1 cellular context compared by ENCODE assay signal in genomic region chr6:43277643-43278523, GRCh38.
A peak's percentile ranks its signal among the peaks of the same experiment; 100 is the strongest.
TF ChIP-seq lines count a peak whose summit lies in the region.

No MANE protein-coding gene starts in this region.

TF ChIP-seq in HepG2, 621 proteins besides CTCF, POLR2A, EP300 and RAD21 (continued from another document and continues in another):
- TF ChIP-seq, protein P1, sequence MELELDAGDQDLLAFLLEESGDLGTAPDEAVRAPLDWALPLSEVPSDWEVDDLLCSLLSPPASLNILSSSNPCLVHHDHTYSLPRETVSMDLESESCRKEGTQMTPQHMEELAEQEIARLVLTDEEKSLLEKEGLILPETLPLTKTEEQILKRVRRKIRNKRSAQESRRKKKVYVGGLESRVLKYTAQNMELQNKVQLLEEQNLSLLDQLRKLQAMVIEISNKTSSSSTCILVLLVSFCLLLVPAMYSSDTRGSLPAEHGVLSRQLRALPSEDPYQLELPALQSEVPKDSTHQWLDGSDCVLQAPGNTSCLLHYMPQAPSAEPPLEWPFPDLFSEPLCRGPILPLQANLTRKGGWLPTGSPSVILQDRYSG (CRISPR knock-in tag; IDR thresholded peaks at IDR 0.05), result no peak
- TF ChIP-seq PHF8 (CRISPR knock-in tag; IDR thresholded peaks at IDR 0.05), result no peak; the same call in 1 of the 2 replicates
- TF ChIP-seq GPBP1L1 (CRISPR knock-in tag; IDR thresholded peaks at IDR 0.05), result no peak
- TF ChIP-seq ZNF275 (CRISPR knock-in tag; IDR thresholded peaks at IDR 0.05; ENCODE audit: borderline replicate concordance), result no peak; the same call in 1 of the 2 replicates
- TF ChIP-seq TCF7L2 (IDR thresholded peaks at IDR 0.05; ENCODE audit: low read depth, low read length), result no peak
- TF ChIP-seq ZNF24 (IDR thresholded peaks at IDR 0.05), result no peak
- peak; percentile 54 for TF ChIP-seq BRD4 (CRISPR knock-in tag; IDR thresholded peaks at IDR 0.05)
- TF ChIP-seq ZNF570 (CRISPR knock-in tag; IDR thresholded peaks at IDR 0.05; ENCODE audit: borderline replicate concordance), result no peak
- TF ChIP-seq ZBTB21 (CRISPR knock-in tag; IDR thresholded peaks at IDR 0.05), result 0 out of 2 replicates have a peak, but pooled peaks have one; percentile 23
- TF ChIP-seq IRF9 (CRISPR knock-in tag; IDR thresholded peaks at IDR 0.05; ENCODE audit: borderline replicate concordance), result peak; percentile 83
- TF ChIP-seq, protein P2, sequence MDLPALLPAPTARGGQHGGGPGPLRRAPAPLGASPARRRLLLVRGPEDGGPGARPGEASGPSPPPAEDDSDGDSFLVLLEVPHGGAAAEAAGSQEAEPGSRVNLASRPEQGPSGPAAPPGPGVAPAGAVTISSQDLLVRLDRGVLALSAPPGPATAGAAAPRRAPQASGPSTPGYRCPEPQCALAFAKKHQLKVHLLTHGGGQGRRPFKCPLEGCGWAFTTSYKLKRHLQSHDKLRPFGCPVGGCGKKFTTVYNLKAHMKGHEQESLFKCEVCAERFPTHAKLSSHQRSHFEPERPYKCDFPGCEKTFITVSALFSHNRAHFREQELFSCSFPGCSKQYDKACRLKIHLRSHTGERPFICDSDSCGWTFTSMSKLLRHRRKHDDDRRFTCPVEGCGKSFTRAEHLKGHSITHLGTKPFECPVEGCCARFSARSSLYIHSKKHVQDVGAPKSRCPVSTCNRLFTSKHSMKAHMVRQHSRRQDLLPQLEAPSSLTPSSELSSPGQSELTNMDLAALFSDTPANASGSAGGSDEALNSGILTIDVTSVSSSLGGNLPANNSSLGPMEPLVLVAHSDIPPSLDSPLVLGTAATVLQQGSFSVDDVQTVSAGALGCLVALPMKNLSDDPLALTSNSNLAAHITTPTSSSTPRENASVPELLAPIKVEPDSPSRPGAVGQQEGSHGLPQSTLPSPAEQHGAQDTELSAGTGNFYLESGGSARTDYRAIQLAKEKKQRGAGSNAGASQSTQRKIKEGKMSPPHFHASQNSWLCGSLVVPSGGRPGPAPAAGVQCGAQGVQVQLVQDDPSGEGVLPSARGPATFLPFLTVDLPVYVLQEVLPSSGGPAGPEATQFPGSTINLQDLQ (CRISPR knock-in tag; IDR thresholded peaks at IDR 0.05), result no peak; the same call in 1 of the 2 replicates
- peak; percentile 69; the same call in 1 of the 2 replicates for TF ChIP-seq CCDC6 (CRISPR knock-in tag; IDR thresholded peaks at IDR 0.05)
- no peak for TF ChIP-seq SUZ12 (IDR thresholded peaks at IDR 0.05; ENCODE audit: low read depth, low read length)
- TF ChIP-seq ZNF709 (CRISPR knock-in tag; IDR thresholded peaks at IDR 0.05), result no peak
- no peak for TF ChIP-seq FOXJ3 (CRISPR knock-in tag; IDR thresholded peaks at IDR 0.05; ENCODE audit: borderline replicate concordance)
- peak; percentile 31; the same call in 1 of the 2 replicates for TF ChIP-seq HOXD1 (CRISPR knock-in tag; IDR thresholded peaks at IDR 0.05)
- 0 out of 2 replicates have a peak, but pooled peaks have one; percentile 21 for TF ChIP-seq FIP1L1 (IDR thresholded peaks at IDR 0.05; ENCODE audit: borderline replicate concordance, insufficient read depth, low read depth, low read length)
- no peak for TF ChIP-seq CREB1 (IDR thresholded peaks at IDR 0.05)
- TF ChIP-seq CREB1 (CRISPR knock-in tag; IDR thresholded peaks at IDR 0.05), result no peak
- no peak for TF ChIP-seq ZNF20 (CRISPR knock-in tag; IDR thresholded peaks at IDR 0.05)
- TF ChIP-seq RBM39 (IDR thresholded peaks at IDR 0.05; ENCODE audit: low read depth, low read length, poor library complexity, severe bottlenecking), result no peak
- TF ChIP-seq NBN (conservative IDR thresholded peaks at IDR 0.05), result no peak
- peak; percentile 36; the same call in 1 of the 2 replicates for TF ChIP-seq ZGPAT (CRISPR knock-in tag; IDR thresholded peaks at IDR 0.05)
- no peak for TF ChIP-seq NFIC (IDR thresholded peaks at IDR 0.05; ENCODE audit: low read length)
- TF ChIP-seq ZMYM3 (CRISPR knock-in tag; IDR thresholded peaks at IDR 0.05), result no peak; the same call in none of the 2 replicates
- TF ChIP-seq, protein P3, sequence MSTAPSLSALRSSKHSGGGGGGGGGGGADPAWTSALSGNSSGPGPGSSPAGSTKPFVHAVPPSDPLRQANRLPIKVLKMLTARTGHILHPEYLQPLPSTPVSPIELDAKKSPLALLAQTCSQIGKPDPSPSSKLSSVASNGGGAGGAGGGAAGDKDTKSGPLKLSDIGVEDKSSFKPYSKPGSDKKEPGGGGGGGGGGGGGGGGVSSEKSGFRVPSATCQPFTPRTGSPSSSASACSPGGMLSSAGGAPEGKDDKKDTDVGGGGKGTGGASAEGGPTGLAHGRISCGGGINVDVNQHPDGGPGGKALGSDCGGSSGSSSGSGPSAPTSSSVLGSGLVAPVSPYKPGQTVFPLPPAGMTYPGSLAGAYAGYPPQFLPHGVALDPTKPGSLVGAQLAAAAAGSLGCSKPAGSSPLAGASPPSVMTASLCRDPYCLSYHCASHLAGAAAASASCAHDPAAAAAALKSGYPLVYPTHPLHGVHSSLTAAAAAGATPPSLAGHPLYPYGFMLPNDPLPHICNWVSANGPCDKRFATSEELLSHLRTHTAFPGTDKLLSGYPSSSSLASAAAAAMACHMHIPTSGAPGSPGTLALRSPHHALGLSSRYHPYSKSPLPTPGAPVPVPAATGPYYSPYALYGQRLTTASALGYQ (CRISPR knock-in tag; IDR thresholded peaks at IDR 0.05), result no peak
- TF ChIP-seq DNMT3B (CRISPR knock-in tag; conservative IDR thresholded peaks at IDR 0.05), result 0 out of 2 replicates have a peak, but pooled peaks have one; percentile 30
- peak; percentile 97 for TF ChIP-seq MTA1 (CRISPR knock-in tag; IDR thresholded peaks at IDR 0.05; ENCODE audit: borderline replicate concordance)
- TF ChIP-seq ZNF713 (CRISPR knock-in tag; IDR thresholded peaks at IDR 0.05), result 0 out of 2 replicates have a peak, but pooled peaks have one; percentile 46
- no peak for TF ChIP-seq FOXM1 (CRISPR knock-in tag; IDR thresholded peaks at IDR 0.05)
- TF ChIP-seq ZNF75D (CRISPR knock-in tag; IDR thresholded peaks at IDR 0.05; ENCODE audit: borderline replicate concordance), result no peak
- no peak; the same call in 1 of the 2 replicates for TF ChIP-seq ZNF644 (CRISPR knock-in tag; IDR thresholded peaks at IDR 0.05; ENCODE audit: low read depth)
- TF ChIP-seq, protein P4, sequence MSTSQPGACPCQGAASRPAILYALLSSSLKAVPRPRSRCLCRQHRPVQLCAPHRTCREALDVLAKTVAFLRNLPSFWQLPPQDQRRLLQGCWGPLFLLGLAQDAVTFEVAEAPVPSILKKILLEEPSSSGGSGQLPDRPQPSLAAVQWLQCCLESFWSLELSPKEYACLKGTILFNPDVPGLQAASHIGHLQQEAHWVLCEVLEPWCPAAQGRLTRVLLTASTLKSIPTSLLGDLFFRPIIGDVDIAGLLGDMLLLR (CRISPR knock-in tag; IDR thresholded peaks at IDR 0.05), result 0 out of 2 replicates have a peak, but pooled peaks have one; percentile 21
- TF ChIP-seq ZKSCAN8 (CRISPR knock-in tag; IDR thresholded peaks at IDR 0.05; ENCODE audit: borderline replicate concordance), result no peak
- TF ChIP-seq ZNF225 (CRISPR knock-in tag; IDR thresholded peaks at IDR 0.05), result peak; percentile 50; the same call in 1 of the 2 replicates
- TF ChIP-seq ZNF619 (CRISPR knock-in tag; IDR thresholded peaks at IDR 0.05), result peak; percentile 60; the same call in 1 of the 2 replicates
- no peak for TF ChIP-seq MBNL3 (CRISPR knock-in tag; conservative IDR thresholded peaks at IDR 0.05)
- 0 out of 2 replicates have a peak, but pooled peaks have one; percentile 25 for TF ChIP-seq MXD4 (CRISPR knock-in tag; IDR thresholded peaks at IDR 0.05)
- no peak for TF ChIP-seq ZBTB26 (CRISPR knock-in tag; IDR thresholded peaks at IDR 0.05; ENCODE audit: borderline replicate concordance)
- TF ChIP-seq, protein P5, sequence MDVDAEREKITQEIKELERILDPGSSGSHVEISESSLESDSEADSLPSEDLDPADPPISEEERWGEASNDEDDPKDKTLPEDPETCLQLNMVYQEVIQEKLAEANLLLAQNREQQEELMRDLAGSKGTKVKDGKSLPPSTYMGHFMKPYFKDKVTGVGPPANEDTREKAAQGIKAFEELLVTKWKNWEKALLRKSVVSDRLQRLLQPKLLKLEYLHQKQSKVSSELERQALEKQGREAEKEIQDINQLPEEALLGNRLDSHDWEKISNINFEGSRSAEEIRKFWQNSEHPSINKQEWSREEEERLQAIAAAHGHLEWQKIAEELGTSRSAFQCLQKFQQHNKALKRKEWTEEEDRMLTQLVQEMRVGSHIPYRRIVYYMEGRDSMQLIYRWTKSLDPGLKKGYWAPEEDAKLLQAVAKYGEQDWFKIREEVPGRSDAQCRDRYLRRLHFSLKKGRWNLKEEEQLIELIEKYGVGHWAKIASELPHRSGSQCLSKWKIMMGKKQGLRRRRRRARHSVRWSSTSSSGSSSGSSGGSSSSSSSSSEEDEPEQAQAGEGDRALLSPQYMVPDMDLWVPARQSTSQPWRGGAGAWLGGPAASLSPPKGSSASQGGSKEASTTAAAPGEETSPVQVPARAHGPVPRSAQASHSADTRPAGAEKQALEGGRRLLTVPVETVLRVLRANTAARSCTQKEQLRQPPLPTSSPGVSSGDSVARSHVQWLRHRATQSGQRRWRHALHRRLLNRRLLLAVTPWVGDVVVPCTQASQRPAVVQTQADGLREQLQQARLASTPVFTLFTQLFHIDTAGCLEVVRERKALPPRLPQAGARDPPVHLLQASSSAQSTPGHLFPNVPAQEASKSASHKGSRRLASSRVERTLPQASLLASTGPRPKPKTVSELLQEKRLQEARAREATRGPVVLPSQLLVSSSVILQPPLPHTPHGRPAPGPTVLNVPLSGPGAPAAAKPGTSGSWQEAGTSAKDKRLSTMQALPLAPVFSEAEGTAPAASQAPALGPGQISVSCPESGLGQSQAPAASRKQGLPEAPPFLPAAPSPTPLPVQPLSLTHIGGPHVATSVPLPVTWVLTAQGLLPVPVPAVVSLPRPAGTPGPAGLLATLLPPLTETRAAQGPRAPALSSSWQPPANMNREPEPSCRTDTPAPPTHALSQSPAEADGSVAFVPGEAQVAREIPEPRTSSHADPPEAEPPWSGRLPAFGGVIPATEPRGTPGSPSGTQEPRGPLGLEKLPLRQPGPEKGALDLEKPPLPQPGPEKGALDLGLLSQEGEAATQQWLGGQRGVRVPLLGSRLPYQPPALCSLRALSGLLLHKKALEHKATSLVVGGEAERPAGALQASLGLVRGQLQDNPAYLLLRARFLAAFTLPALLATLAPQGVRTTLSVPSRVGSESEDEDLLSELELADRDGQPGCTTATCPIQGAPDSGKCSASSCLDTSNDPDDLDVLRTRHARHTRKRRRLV (CRISPR knock-in tag; IDR thresholded peaks at IDR 0.05), result no peak
- TF ChIP-seq SRF (IDR thresholded peaks at IDR 0.05; ENCODE audit: low read depth, low read length), result peak; percentile 77
